10 cellular contexts compared by ENCODE assay signal in genomic region chr14:68307769-68308168, GRCh38.
DNase-seq lines count a peak whose midpoint lies in the region; ATAC-seq and TF ChIP-seq lines count a peak whose summit lies in the region.
"Had no signal": no experiment of that assay in that cellular context is flagged by ENCODE, and none has a peak within 500 bp of the region (broad histone marks: within the 10 kb centered on the region; RNA-seq: fewer than 3 reads in every experiment).

No MANE protein-coding gene starts in this region.

- H3K9me3 Mint-ChIP-seq in mesothelial cell of epicardium: peaks cover 3% of the 10 kb centered on the region

- H3K27me3 ChIP-seq in IMR-90 (ENCODE audit: control insufficient read depth, insufficient read depth, low read length): no peaks in the 10 kb centered on the region
- H3K27me3 ChIP-seq in tibial artery: no peaks in the 10 kb centered on the region

- TF ChIP-seq CTCF in IMR-90 (conservative IDR thresholded peaks at IDR 0.05; ENCODE audit: low read depth, low read length): no peak
- TF ChIP-seq CTCF in mesothelial cell of epicardium (IDR thresholded peaks at IDR 0.05; ENCODE audit: unreplicated experiment): no peak
- no peak for TF ChIP-seq CTCF in tibial artery (IDR thresholded peaks at IDR 0.05)

- no peak for TF ChIP-seq RAD21 in IMR-90 (IDR thresholded peaks at IDR 0.05; ENCODE audit: low read length)

- peaks cover 3% of the 10 kb centered on the region for H3K36me3 Mint-ChIP-seq in mesothelial cell of epicardium

- H3K4me1 ChIP-seq in IMR-90 (ENCODE audit: control insufficient read depth, insufficient read depth, low read length) (peaks cover 4% of the 10 kb centered on the region), tibial artery (peaks cover 0 to 36% (median 25%) of the 10 kb centered on the region in 4 donors)

- H3K27me3 Mint-ChIP-seq in mesothelial cell of epicardium (ENCODE audit: low read depth): no peaks in the 10 kb centered on the region
- H3K27me3 Mint-ChIP-seq: IgD-negative memory B cell had no signal

- no CpG with 5 or more reads among the region's 4 CpGs for WGBS in IMR-90 (ENCODE audit: extremely low coverage in 2 of 2, insufficient read length in 1 of 2), 2 experiments

- intact Hi-C loops in IMR-90 (cut with micrococcal nuclease): loop anchor here (5.0 kb wide), 1 partner anchor 485 kb away; the partner anchor contains the start of gene ZFP36L1
- intact Hi-C loops in tibial artery (cut with DNase I; ENCODE audit: low total_unique reads): no loop called here

- no peaks in the 10 kb centered on the region for H3K9me1 ChIP-seq in IMR-90 (ENCODE audit: insufficient read depth, low read length)

- no peak overlapping the region for H2AFZ ChIP-seq in IMR-90 (replicated peaks; ENCODE audit: low read length, poor library complexity)

- H3K36me3 ChIP-seq in IMR-90 (ENCODE audit: control insufficient read depth, insufficient read depth, low read length) (no peaks in the 10 kb centered on the region), tibial artery (no peaks in the 10 kb centered on the region)

- peak overlapping the region; percentile 92 for H3K27ac Mint-ChIP-seq in mesothelial cell of epicardium
- H3K27ac Mint-ChIP-seq: IgD-negative memory B cell had no signal

- peaks cover 62% of the 10 kb centered on the region for H3K4me1 Mint-ChIP-seq in mesothelial cell of epicardium

- H3K4ac ChIP-seq in IMR-90 (ENCODE audit: low read depth, low read length): no peak overlapping the region

- no peak overlapping the region for H2BK120ac ChIP-seq in IMR-90 (ENCODE audit: low read depth, low read length)

- in situ Hi-C loops in IMR-90 (cut with MboI; ENCODE audit: low sequenced_read_pairs): no loop called here

- peak; percentile 43 for DNase-seq in IMR-90
- peak; percentile 52 for DNase-seq in dedifferentiated amniotic fluid mesenchymal stem cell (ENCODE audit: extremely low spot score)
- DNase-seq in mesothelial cell of epicardium (ENCODE audit: low spot score in 2 of 2, unreplicated experiment in 2 of 2): no peak
- no peak for DNase-seq in tibial artery
- no peak for DNase-seq in SKM-1 (lab: John Stamatoyannopoulos, UW; ENCODE audit: unreplicated experiment)
- DNase-seq in anterior cingulate cortex (lab: John Stamatoyannopoulos, UW): no peak
- no peak for DNase-seq in D341Med (ENCODE audit: low spot score)
- DNase-seq: cerebellar nuclear complex, T1000 had no signal

- no peak for TF ChIP-seq POLR2A in IMR-90 (IDR thresholded peaks at IDR 0.05; ENCODE audit: low read depth, low read length)

- H3K4me3 ChIP-seq in IMR-90 (ENCODE audit: insufficient read depth, low read depth, low read length) (no peak overlapping the region), tibial artery (no peak overlapping the region)

- no TSS peak for BruUV-seq in IMR-90 (replicated peaks; lab: Mats Ljungman, UMichigan)

- no peak overlapping the region for H3K9ac ChIP-seq in IMR-90 (ENCODE audit: low read depth, low read length)

- dilution Hi-C loops in IMR-90 (cut with HindIII; ENCODE audit: low sequenced_read_pairs, unreplicated experiment): no loop called here

- H2AK5ac ChIP-seq in IMR-90 (ENCODE audit: low read depth, low read length): no peak overlapping the region

- no peak overlapping the region for H4K8ac ChIP-seq in IMR-90 (ENCODE audit: low read depth in 2 of 2, low read length in 2 of 2)

- CTCF ChIA-PET in IMR-90 (lab: Yijun Ruan, JAX): interaction anchor here (1.0 kb wide), 1 partner anchor 28 kb away, joined by 3 read pairs; no protein-coding TSS in a partner anchor

- H3K18ac ChIP-seq in IMR-90 (ENCODE audit: low read depth, low read length): no peak overlapping the region

- H2BK15ac ChIP-seq in IMR-90 (ENCODE audit: low read depth, low read length): no peak overlapping the region

- H3K27ac ChIP-seq in IMR-90 (ENCODE audit: insufficient read depth, low read length) (peak overlapping the region; percentile 67; the same call in 1 of the 2 replicates), tibial artery (peak overlapping the region; percentile 58 to 67)

- H3K9me3 ChIP-seq in IMR-90 (ENCODE audit: control insufficient read depth, insufficient read depth, low read length): no peaks in the 10 kb centered on the region
- no peaks in the 10 kb centered on the region for H3K9me3 ChIP-seq in tibial artery

- H2BK5ac ChIP-seq in IMR-90 (ENCODE audit: low read depth, low read length, poor library complexity, severe bottlenecking): no peak overlapping the region

- H3K4me3 Mint-ChIP-seq in mesothelial cell of epicardium: no peak overlapping the region

- H4K20me1 ChIP-seq in IMR-90 (ENCODE audit: insufficient read depth, low read length): no peaks in the 10 kb centered on the region

- ATAC-seq in IMR-90 (ENCODE audit: low read depth): peak; percentile 61

- H3K23ac ChIP-seq in IMR-90 (ENCODE audit: low read depth, low read length): no peak overlapping the region

- H3K79me1 ChIP-seq in IMR-90 (ENCODE audit: low read depth in 1 of 2, low read length in 2 of 2): no peaks in the 10 kb centered on the region

- H4K91ac ChIP-seq in IMR-90 (ENCODE audit: insufficient read depth, low read depth, low read length): no peak overlapping the region

- no peak overlapping the region for H2BK20ac ChIP-seq in IMR-90 (ENCODE audit: low read depth, low read length)

- POLR2A ChIA-PET in IMR-90 (lab: Charles Lee; ENCODE audit: unreplicated experiment): no interaction called here

- peak overlapping the region; percentile 21; the same call in 1 of the 2 replicates for H3K4me2 ChIP-seq in IMR-90 (ENCODE audit: low read depth, low read length)

- H3K14ac ChIP-seq in IMR-90 (replicated peaks; ENCODE audit: low read depth, low read length): no peak overlapping the region

- H3K56ac ChIP-seq in IMR-90 (ENCODE audit: extremely low read depth, insufficient read depth, low read length): no peak overlapping the region

- H4K5ac ChIP-seq in IMR-90 (ENCODE audit: low read depth, low read length): no peak overlapping the region

- H2AK9ac ChIP-seq in IMR-90 (replicated peaks; ENCODE audit: low read depth, low read length, poor library complexity): no peak overlapping the region

TF ChIP-seq in IMR-90, 13 proteins besides CTCF, POLR2A, EP300 and RAD21:
- TF ChIP-seq MAFK (IDR thresholded peaks at IDR 0.05; ENCODE audit: low read depth, low read length) (no peak), MXI1 (IDR thresholded peaks at IDR 0.05; ENCODE audit: borderline replicate concordance, low read depth, low read length) (no peak), CHD1 (IDR thresholded peaks at IDR 0.05; ENCODE audit: low read depth, low read length) (no peak), NFE2L2 (IDR thresholded peaks at IDR 0.05; ENCODE audit: low read depth, low read length) (no peak), CEBPB (IDR thresholded peaks at IDR 0.05; ENCODE audit: low read depth, low read length) (no peak), BHLHE40 (IDR thresholded peaks at IDR 0.05; ENCODE audit: low read depth, low read length) (no peak), RFX5 (IDR thresholded peaks at IDR 0.05; ENCODE audit: low read depth, low read length) (no peak), USF2 (IDR thresholded peaks at IDR 0.05; ENCODE audit: low read depth, low read length) (no peak), SMC3 (IDR thresholded peaks at IDR 0.05; ENCODE audit: low read depth, low read length) (no peak), FOS (IDR thresholded peaks at IDR 0.05; ENCODE audit: low read depth, low read length) (no peak), ELK1 (IDR thresholded peaks at IDR 0.05; ENCODE audit: borderline replicate concordance, low read depth, low read length) (no peak), MAZ (IDR thresholded peaks at IDR 0.05; ENCODE audit: borderline replicate concordance, low read depth, low read length) (no peak), RCOR1 (IDR thresholded peaks at IDR 0.05; ENCODE audit: insufficient replicate concordance, low read length) (no peak)

Comparison
In these comparisons a context has a peak if more than half of its experiments do, and no peak if none do; other contexts are left out.
1. DNase-seq: peak in IMR-90 (single experiment) and dedifferentiated amniotic fluid mesenchymal stem cell (single experiment); none in mesothelial cell of epicardium (0 of 2), tibial artery (0 of 2), SKM-1 (single experiment), anterior cingulate cortex (0 of 58) and D341Med (single experiment).